ENCODE assay signal across 1 cellular context in the genomic region with DNA sequence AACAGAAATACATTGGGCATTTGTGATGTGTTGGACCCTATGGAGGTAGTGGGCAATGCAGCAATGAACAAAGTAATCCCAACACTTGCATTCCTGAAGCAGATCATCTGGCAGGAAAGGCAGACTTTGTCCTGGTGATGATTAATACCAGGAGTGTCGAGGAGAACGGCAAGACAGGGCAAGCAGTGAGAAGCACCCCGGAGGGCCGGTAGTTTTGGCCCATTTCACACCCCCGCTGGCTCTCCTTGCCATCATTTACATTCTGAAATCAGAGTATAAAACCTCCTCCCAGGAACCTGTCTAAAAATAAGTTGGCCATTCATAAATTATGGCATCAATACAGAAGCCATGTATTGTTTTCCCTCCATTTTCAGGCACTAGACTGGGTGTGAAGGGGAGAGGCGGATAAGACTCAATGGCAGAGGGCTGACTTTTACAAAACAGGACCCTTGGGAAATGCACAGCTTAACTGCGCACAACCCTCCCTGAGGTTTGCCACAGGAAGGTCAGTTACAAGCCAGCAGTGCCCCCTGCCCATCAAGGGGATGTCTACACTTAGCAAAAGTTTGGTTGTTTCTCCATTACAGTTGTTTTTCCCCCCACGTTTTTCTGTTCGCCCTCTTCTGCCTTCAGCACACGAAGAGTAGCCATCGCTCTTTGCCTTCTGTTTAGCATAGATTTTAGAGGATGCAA.
TF ChIP-seq lines count a peak whose summit lies in the region.

No MANE protein-coding gene starts in this region.

TF ChIP-seq in GM12878, 131 proteins besides CTCF, POLR2A, EP300 and RAD21:
- no peak for TF ChIP-seq TAF1 (IDR thresholded peaks at IDR 0.05; ENCODE audit: borderline replicate concordance, low read depth, low read length)
- TF ChIP-seq SPI1 (IDR thresholded peaks at IDR 0.05; ENCODE audit: borderline replicate concordance, insufficient read depth, low read depth, low read length) = no peak
- TF ChIP-seq, protein P1, sequence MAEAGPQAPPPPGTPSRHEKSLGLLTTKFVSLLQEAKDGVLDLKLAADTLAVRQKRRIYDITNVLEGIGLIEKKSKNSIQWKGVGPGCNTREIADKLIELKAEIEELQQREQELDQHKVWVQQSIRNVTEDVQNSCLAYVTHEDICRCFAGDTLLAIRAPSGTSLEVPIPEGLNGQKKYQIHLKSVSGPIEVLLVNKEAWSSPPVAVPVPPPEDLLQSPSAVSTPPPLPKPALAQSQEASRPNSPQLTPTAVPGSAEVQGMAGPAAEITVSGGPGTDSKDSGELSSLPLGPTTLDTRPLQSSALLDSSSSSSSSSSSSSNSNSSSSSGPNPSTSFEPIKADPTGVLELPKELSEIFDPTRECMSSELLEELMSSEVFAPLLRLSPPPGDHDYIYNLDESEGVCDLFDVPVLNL (IDR thresholded peaks at IDR 0.05; ENCODE audit: low read depth, low read length) = no peak
- no peak for TF ChIP-seq TBL1XR1 (IDR thresholded peaks at IDR 0.05; ENCODE audit: low read depth, low read length)
- no peak for TF ChIP-seq FOS (IDR thresholded peaks at IDR 0.05; ENCODE audit: borderline replicate concordance, extremely low read depth, insufficient read length)
- TF ChIP-seq, protein P2, sequence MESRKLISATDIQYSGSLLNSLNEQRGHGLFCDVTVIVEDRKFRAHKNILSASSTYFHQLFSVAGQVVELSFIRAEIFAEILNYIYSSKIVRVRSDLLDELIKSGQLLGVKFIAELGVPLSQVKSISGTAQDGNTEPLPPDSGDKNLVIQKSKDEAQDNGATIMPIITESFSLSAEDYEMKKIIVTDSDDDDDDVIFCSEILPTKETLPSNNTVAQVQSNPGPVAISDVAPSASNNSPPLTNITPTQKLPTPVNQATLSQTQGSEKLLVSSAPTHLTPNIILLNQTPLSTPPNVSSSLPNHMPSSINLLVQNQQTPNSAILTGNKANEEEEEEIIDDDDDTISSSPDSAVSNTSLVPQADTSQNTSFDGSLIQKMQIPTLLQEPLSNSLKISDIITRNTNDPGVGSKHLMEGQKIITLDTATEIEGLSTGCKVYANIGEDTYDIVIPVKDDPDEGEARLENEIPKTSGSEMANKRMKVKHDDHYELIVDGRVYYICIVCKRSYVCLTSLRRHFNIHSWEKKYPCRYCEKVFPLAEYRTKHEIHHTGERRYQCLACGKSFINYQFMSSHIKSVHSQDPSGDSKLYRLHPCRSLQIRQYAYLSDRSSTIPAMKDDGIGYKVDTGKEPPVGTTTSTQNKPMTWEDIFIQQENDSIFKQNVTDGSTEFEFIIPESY (IDR thresholded peaks at IDR 0.05) = no peak
